ENCODE assay signal across 20 cellular contexts in the genomic region with DNA sequence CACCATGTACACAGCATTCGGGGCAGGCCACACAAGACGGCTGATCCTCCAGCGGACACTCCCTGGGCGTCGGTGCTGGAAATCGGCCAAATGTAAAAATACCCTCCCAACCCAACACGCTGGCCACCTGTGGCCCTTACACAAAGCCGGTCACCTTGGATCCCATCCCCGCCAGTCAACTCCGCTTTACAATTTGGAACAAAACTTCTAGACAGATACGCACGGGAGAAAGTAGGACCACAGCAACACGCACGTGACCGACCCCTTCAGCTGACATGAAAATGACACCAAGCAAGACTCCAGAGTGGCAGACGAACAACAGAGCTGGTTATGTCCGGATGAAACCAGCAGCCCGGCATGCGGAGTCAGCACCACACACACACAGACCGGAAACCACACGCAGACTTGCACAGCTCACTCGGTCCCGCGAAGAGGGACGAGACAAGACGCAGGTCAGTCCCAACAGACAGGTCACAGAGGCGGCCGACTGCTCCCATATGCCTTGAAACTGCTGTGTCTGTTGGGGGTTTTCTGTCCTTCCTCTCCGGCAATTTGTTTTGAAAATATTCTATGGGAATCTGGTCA.
DNase-seq lines count a peak whose midpoint lies in the region; ATAC-seq and TF ChIP-seq lines count a peak whose summit lies in the region.
"Had no signal": no experiment of that assay in that cellular context is flagged by ENCODE, and none has a peak within 500 bp of the region (broad histone marks: within the 10 kb centered on the region; RNA-seq: fewer than 3 reads in every experiment).

No MANE protein-coding gene starts in this region.

- no peaks in the 10 kb centered on the region for H3K27me3 ChIP-seq in CD4-positive, alpha-beta T cell (ENCODE audit: control insufficient read depth, insufficient read depth, low read length)

- POLR2A ChIA-PET in CD4-positive, alpha-beta T cell (lab: Charles Lee): no interaction called here

- no peaks in the 10 kb centered on the region for H3K4me1 ChIP-seq in mucosa of descending colon (ENCODE audit: low read depth)

- H3K4me1 Mint-ChIP-seq in brain: peaks cover 47% of the 10 kb centered on the region
- no peaks in the 10 kb centered on the region for H3K4me1 Mint-ChIP-seq in CD4-positive, alpha-beta T cell (ENCODE audit: low read depth)
- H3K4me1 Mint-ChIP-seq: activated naive CD8-positive, alpha-beta T cell treated with anti-CD3 and anti-CD28 coated beads, Interleukin-2, amount 50 U/mL, for 24 hours; CD4-positive, CD25-positive, alpha-beta regulatory T cell; endodermal cell had no signal

- H3K36me3 ChIP-seq in mucosa of descending colon (ENCODE audit: low read depth): no peaks in the 10 kb centered on the region
- H3K36me3 ChIP-seq: thoracic aorta had no signal

- peak overlapping the region; percentile 56 to 97 (median 84) for H3K27ac Mint-ChIP-seq in brain
- H3K27ac Mint-ChIP-seq in CD4-positive, alpha-beta T cell: no peak overlapping the region
- H3K27ac Mint-ChIP-seq: activated naive CD8-positive, alpha-beta T cell treated with anti-CD3 and anti-CD28 coated beads, Interleukin-2, amount 50 U/mL, for 24 hours; activated T-helper 1 cell treated with anti-CD3 and anti-CD28 coated beads, Interleukin-12 subunit alpha, Interleukin-12 subunit beta, Interleukin-2, Interleukin-4 antibody, amounts not matched to agents 30 ng/mL and 10 ng/mL and 1 ng/mL, durations not matched to agents 14 hours and 24 hours and 36 hours; CD4-positive, CD25-positive, alpha-beta regulatory T cell; endodermal cell had no signal

- no peak overlapping the region for H3K4me3 ChIP-seq in mucosa of descending colon
- H3K4me3 ChIP-seq: thoracic aorta had no signal

- H3K27me3 Mint-ChIP-seq in brain: peaks cover 3% of the 10 kb centered on the region
- H3K27me3 Mint-ChIP-seq in CD4-positive, alpha-beta T cell: peaks cover 4% of the 10 kb centered on the region
- H3K27me3 Mint-ChIP-seq: activated naive CD8-positive, alpha-beta T cell treated with anti-CD3 and anti-CD28 coated beads, Interleukin-2, amount 50 U/mL, for 24 hours; CD4-positive, CD25-positive, alpha-beta regulatory T cell had no signal

- no peak for TF ChIP-seq CTCF in brain (conservative IDR thresholded peaks at IDR 0.05)
- TF ChIP-seq CTCF in mucosa of descending colon (IDR thresholded peaks at IDR 0.05): no peak
- TF ChIP-seq CTCF in CD4-positive, alpha-beta T cell (IDR thresholded peaks at IDR 0.05): no peak

- no peaks in the 10 kb centered on the region for H3K9me3 ChIP-seq in mucosa of descending colon
- no peaks in the 10 kb centered on the region for H3K9me3 ChIP-seq in CD4-positive, alpha-beta T cell (ENCODE audit: control insufficient read depth, low read length)
- H3K9me3 ChIP-seq: SK-N-SH, thoracic aorta had no signal

- CTCF ChIA-PET in CD4-positive, alpha-beta T cell (lab: Charles Lee): no interaction called here

- H3K4me3 Mint-ChIP-seq in brain: peak overlapping the region; percentile 16 to 68 (median 57)
- no peak overlapping the region for H3K4me3 Mint-ChIP-seq in CD4-positive, alpha-beta T cell
- H3K4me3 Mint-ChIP-seq: activated naive CD8-positive, alpha-beta T cell treated with anti-CD3 and anti-CD28 coated beads, Interleukin-2, amount 50 U/mL, for 24 hours; activated T-helper 1 cell treated with anti-CD3 and anti-CD28 coated beads, Interleukin-12 subunit alpha, Interleukin-12 subunit beta, Interleukin-2, Interleukin-4 antibody, amounts not matched to agents 30 ng/mL and 10 ng/mL and 1 ng/mL, durations not matched to agents 14 hours and 24 hours and 36 hours; CD4-positive, CD25-positive, alpha-beta regulatory T cell; endodermal cell had no signal

- ATAC-seq in mucosa of descending colon: peak; percentile 15
- no peak for ATAC-seq in HG02759 (IDR thresholded peaks at IDR 0.05; ENCODE audit: unreplicated experiment)
- ATAC-seq in CD4-positive, alpha-beta T cell (ENCODE audit: poor library complexity): no peak
- no peak for ATAC-seq in HG03460 (IDR thresholded peaks at IDR 0.05; ENCODE audit: unreplicated experiment)
- ATAC-seq: activated naive CD8-positive, alpha-beta T cell treated with anti-CD3 and anti-CD28 coated beads, Interleukin-2, amount 50 U/mL, for 24 hours had no signal

- H3K27ac ChIP-seq in CD4-positive, alpha-beta T cell (ENCODE audit: low read depth, low read length): no peak overlapping the region
- H3K27ac ChIP-seq: thoracic aorta had no signal

- peak; percentile 17 for DNase-seq in NCI-H345 (lab: John Stamatoyannopoulos, UW)
- DNase-seq in NCI-H345 treated with DMSO at 0.1 percent for 48 hours (lab: John Stamatoyannopoulos, UW; ENCODE audit: unreplicated experiment): no peak
- DNase-seq in mucosa of descending colon: peak in 2 of 3 donors; percentile 22 to 33
- DNase-seq in CD4-positive, alpha-beta T cell: no peak
- DNase-seq in COR-L47 (lab: John Stamatoyannopoulos, UW): no peak
- DNase-seq: 8988T; activated naive CD8-positive, alpha-beta T cell treated with anti-CD3 and anti-CD28 coated beads, Interleukin-2, amount 50 U/mL, for 24 hours; CD4-positive, CD25-positive, alpha-beta regulatory T cell; EL; endodermal cell; foreskin melanocyte; mammary epithelial cell; OCI-M1; SK-N-SH; stimulated activated CD4-positive, alpha-beta T cell treated with anti-CD3 and anti-CD28 coated beads, Interleukin-4, amount 100 ng/mL, for 4 hours had no signal

- peaks cover 0 to 9% (median 7%) of the 10 kb centered on the region in 5 experiments for H3K9me3 Mint-ChIP-seq in brain
- no peaks in the 10 kb centered on the region for H3K9me3 Mint-ChIP-seq in CD4-positive, alpha-beta T cell
- H3K9me3 Mint-ChIP-seq: activated naive CD8-positive, alpha-beta T cell treated with anti-CD3 and anti-CD28 coated beads, Interleukin-2, amount 50 U/mL, for 24 hours; activated T-helper 1 cell treated with anti-CD3 and anti-CD28 coated beads, Interleukin-12 subunit alpha, Interleukin-12 subunit beta, Interleukin-2, Interleukin-4 antibody, amounts not matched to agents 30 ng/mL and 10 ng/mL and 1 ng/mL, durations not matched to agents 14 hours and 24 hours and 36 hours had no signal

- intact Hi-C loops in mucosa of descending colon (cut with DNase I, micrococcal nuclease): no loop called here
- intact Hi-C loops in CD4-positive, alpha-beta T cell (cut with DNase I, micrococcal nuclease): no loop called here

- H3K36me3 Mint-ChIP-seq in brain: no peaks in the 10 kb centered on the region
- H3K36me3 Mint-ChIP-seq in CD4-positive, alpha-beta T cell (ENCODE audit: low read depth): no peaks in the 10 kb centered on the region
- H3K36me3 Mint-ChIP-seq: CD4-positive, CD25-positive, alpha-beta regulatory T cell had no signal

Comparison
In these comparisons a context has a peak if more than half of its experiments do, and no peak if none do; other contexts are left out.
1. DNase-seq: peak in NCI-H345 (single experiment) and mucosa of descending colon (2 of 3); none in NCI-H345 treated with DMSO at 0.1 percent for 48 hours (single experiment), CD4-positive, alpha-beta T cell (0 of 10) and COR-L47 (single experiment).